In the genomic region with DNA sequence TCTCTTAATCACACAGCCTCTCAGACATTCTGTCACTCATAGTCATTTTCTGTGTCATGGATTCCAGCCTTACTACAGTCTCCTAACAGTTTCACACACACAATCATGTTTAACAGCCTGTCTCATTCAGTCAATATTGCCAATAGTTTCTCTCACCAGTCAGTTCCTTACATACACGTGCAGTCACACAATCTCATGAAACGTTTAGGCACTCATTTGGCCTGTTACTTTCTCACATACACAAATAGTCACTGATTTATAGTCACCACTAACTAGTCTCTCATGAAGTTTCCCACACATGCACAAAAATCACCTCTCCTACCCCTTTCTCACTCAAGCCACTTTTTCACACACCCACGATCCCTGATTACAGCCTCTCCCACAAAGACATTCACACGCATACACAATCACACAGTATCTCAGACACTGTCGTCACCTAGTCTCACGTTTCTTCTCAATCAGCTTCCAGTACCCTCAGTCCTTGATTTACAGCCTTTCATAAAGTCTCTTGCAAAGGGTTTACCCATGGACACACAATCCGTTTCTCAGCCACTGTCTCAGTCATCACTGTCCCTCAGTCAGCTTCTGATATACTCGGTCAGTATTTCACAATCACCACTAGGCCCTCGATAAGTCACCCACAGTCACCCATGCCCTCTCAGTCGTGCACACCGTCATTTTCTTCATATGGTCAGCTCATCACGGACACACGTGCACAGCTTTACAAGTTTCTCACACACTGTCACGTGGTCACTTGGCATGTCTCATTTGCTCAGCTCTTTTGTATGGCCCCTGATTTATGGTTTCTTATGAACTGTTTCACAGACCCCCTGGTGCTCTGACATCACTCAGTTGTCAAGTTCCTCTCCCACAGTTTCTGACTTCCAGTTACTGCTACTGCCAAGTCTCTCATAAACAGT, we compare ENCODE assay signal across 1 cellular context.
TF ChIP-seq lines count a peak whose summit lies in the region.

No MANE protein-coding gene starts in this region.

TF ChIP-seq in GM12878, 131 proteins besides CTCF, POLR2A, EP300 and RAD21 (continued from another document):
- TF ChIP-seq, protein P1, sequence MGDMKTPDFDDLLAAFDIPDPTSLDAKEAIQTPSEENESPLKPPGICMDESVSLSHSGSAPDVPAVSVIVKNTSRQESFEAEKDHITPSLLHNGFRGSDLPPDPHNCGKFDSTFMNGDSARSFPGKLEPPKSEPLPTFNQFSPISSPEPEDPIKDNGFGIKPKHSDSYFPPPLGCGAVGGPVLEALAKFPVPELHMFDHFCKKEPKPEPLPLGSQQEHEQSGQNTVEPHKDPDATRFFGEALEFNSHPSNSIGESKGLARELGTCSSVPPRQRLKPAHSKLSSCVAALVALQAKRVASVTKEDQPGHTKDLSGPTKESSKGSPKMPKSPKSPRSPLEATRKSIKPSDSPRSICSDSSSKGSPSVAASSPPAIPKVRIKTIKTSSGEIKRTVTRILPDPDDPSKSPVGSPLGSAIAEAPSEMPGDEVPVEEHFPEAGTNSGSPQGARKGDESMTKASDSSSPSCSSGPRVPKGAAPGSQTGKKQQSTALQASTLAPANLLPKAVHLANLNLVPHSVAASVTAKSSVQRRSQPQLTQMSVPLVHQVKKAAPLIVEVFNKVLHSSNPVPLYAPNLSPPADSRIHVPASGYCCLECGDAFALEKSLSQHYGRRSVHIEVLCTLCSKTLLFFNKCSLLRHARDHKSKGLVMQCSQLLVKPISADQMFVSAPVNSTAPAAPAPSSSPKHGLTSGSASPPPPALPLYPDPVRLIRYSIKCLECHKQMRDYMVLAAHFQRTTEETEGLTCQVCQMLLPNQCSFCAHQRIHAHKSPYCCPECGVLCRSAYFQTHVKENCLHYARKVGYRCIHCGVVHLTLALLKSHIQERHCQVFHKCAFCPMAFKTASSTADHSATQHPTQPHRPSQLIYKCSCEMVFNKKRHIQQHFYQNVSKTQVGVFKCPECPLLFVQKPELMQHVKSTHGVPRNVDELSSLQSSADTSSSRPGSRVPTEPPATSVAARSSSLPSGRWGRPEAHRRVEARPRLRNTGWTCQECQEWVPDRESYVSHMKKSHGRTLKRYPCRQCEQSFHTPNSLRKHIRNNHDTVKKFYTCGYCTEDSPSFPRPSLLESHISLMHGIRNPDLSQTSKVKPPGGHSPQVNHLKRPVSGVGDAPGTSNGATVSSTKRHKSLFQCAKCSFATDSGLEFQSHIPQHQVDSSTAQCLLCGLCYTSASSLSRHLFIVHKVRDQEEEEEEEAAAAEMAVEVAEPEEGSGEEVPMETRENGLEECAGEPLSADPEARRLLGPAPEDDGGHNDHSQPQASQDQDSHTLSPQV (IDR thresholded peaks at IDR 0.05) = no peak; the same call in none of the 2 replicates
- TF ChIP-seq, protein P2, sequence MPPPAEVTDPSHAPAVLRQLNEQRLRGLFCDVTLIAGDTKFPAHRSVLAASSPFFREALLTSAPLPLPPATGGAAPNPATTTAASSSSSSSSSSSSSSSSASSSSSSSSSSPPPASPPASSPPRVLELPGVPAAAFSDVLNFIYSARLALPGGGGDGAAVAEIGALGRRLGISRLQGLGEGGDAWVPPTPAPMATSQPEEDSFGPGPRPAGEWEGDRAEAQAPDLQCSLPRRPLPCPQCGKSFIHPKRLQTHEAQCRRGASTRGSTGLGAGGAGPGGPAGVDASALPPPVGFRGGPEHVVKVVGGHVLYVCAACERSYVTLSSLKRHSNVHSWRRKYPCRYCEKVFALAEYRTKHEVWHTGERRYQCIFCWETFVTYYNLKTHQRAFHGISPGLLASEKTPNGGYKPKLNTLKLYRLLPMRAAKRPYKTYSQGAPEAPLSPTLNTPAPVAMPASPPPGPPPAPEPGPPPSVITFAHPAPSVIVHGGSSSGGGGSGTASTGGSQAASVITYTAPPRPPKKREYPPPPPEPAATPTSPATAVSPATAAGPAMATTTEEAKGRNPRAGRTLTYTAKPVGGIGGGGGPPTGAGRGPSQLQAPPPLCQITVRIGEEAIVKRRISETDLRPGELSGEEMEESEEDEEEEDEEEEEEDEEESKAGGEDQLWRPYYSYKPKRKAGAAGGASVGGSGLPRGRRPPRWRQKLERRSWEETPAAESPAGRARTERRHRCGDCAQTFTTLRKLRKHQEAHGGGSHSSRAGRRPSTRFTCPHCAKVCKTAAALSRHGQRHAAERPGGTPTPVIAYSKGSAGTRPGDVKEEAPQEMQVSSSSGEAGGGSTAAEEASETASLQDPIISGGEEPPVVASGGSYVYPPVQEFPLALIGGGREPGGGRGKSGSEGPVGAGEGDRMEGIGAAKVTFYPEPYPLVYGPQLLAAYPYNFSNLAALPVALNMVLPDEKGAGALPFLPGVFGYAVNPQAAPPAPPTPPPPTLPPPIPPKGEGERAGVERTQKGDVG (CRISPR knock-in tag; IDR thresholded peaks at IDR 0.05) = no peak
- TF ChIP-seq, protein P3, sequence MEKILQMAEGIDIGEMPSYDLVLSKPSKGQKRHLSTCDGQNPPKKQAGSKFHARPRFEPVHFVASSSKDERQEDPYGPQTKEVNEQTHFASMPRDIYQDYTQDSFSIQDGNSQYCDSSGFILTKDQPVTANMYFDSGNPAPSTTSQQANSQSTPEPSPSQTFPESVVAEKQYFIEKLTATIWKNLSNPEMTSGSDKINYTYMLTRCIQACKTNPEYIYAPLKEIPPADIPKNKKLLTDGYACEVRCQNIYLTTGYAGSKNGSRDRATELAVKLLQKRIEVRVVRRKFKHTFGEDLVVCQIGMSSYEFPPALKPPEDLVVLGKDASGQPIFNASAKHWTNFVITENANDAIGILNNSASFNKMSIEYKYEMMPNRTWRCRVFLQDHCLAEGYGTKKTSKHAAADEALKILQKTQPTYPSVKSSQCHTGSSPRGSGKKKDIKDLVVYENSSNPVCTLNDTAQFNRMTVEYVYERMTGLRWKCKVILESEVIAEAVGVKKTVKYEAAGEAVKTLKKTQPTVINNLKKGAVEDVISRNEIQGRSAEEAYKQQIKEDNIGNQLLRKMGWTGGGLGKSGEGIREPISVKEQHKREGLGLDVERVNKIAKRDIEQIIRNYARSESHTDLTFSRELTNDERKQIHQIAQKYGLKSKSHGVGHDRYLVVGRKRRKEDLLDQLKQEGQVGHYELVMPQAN (conservative IDR thresholded peaks at IDR 0.05) = no peak
